Comparison of ENCODE assay signal across 7 cellular contexts in the genomic region with DNA sequence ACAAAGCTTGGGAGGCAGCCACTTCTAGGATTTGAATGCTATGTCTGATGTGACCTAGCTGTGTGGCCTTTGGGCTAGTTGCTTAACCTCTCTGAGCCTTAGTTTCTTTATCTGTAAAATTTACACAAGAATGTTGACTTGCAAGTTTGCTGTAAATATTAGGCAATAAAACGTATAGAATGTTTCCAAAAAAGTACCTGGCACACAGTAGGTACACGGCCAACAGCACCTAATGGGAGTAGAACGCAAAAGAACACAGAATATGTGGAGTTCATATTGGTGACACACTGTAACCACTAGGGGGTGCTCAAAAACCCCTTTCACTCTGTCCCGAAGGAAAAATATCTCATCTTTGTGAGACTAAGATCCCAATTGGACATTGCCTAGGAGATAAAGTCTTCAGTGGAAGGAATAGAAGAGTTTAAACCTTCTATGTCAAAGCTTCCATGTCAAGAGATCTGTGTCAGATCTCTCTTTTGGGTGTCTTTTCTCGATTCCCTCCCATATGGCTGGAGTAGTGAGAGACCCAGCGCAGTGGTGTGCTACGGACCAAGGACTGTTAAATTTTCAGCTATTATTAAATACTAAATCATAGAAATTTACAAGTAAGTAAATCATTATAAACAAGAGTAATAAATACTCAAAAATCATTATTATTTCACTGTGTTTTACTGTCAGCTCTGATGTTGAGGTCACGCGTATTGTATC.
A peak's percentile ranks its signal among the peaks of the same experiment; 100 is the strongest.
DNase-seq lines count a peak whose midpoint lies in the region; ATAC-seq and FAIRE-seq lines count a peak whose summit lies in the region.

No MANE protein-coding gene starts in this region.

- H3K4me1 Mint-ChIP-seq in activated CD4-positive, alpha-beta memory T cell treated with anti-CD3 and anti-CD28 coated beads, Interleukin-2, amount 10 ng/mL, durations not matched to agents 7 days and 5 days: no peaks in the 10 kb centered on the region

- H3K4me3 Mint-ChIP-seq in activated CD4-positive, alpha-beta memory T cell treated with anti-CD3 and anti-CD28 coated beads, Interleukin-2, amount 10 ng/mL, durations not matched to agents 7 days and 5 days: no peak overlapping the region

- no peak for FAIRE-seq in RCC 7860 (lab: Jason Lieb, UNC)

- ATAC-seq in GM21717 (IDR thresholded peaks at IDR 0.05; ENCODE audit: unreplicated experiment): peak; percentile 61
- no peak for ATAC-seq in stimulated activated naive CD8-positive, alpha-beta T cell treated with anti-CD3 and anti-CD28 coated beads, Interleukin-15, Interleukin-2, amounts not matched to agents 100 U/mL and 50 U/mL, for 24 hours
- ATAC-seq in HG02970 (IDR thresholded peaks at IDR 0.05; ENCODE audit: low FRiP score, unreplicated experiment): no peak

- DNase-seq in EH (ENCODE audit: low read depth) (peak; percentile 49), RCC 7860 (ENCODE audit: low spot score) (peak; percentile 41), fibroblast of peridontal ligament (ENCODE audit: extremely low read depth) (peak; percentile 61)
- DNase-seq in stimulated activated naive CD8-positive, alpha-beta T cell treated with anti-CD3 and anti-CD28 coated beads, Interleukin-15, Interleukin-2, amounts not matched to agents 100 U/mL and 50 U/mL, for 24 hours: peak; percentile 6
- no peak for DNase-seq in activated CD4-positive, alpha-beta memory T cell treated with anti-CD3 and anti-CD28 coated beads, Interleukin-2, amount 10 ng/mL, durations not matched to agents 7 days and 5 days

- H3K9me3 Mint-ChIP-seq in activated CD4-positive, alpha-beta memory T cell treated with anti-CD3 and anti-CD28 coated beads, Interleukin-2, amount 10 ng/mL, durations not matched to agents 7 days and 5 days: no peaks in the 10 kb centered on the region

- H3K27me3 Mint-ChIP-seq in activated CD4-positive, alpha-beta memory T cell treated with anti-CD3 and anti-CD28 coated beads, Interleukin-2, amount 10 ng/mL, durations not matched to agents 7 days and 5 days: peaks cover 10% of the 10 kb centered on the region

- POLR2A ChIA-PET in activated CD4-positive, alpha-beta memory T cell treated with anti-CD3 and anti-CD28 coated beads, Interleukin-2, amount 10 ng/mL, durations not matched to agents 7 days and 5 days (lab: Charles Lee): no interaction called here

- CTCF ChIA-PET in activated CD4-positive, alpha-beta memory T cell treated with anti-CD3 and anti-CD28 coated beads, Interleukin-2, amount 10 ng/mL, durations not matched to agents 7 days and 5 days (lab: Charles Lee): interaction anchor here (0.5 to 3.5 kb wide), 15 partner anchors 11 to 1820 kb away, joined by 3 to 26 read pairs (median 4); no protein-coding TSS in a partner anchor

- H3K27ac Mint-ChIP-seq in activated CD4-positive, alpha-beta memory T cell treated with anti-CD3 and anti-CD28 coated beads, Interleukin-2, amount 10 ng/mL, durations not matched to agents 7 days and 5 days: no peak overlapping the region

- H3K36me3 Mint-ChIP-seq in activated CD4-positive, alpha-beta memory T cell treated with anti-CD3 and anti-CD28 coated beads, Interleukin-2, amount 10 ng/mL, durations not matched to agents 7 days and 5 days (ENCODE audit: low read depth): no peaks in the 10 kb centered on the region
